ENCODE assay signal across 1 cellular context in genomic region chr16:28087675-28088285, GRCh38.
TF ChIP-seq lines count a peak whose summit lies in the region.

No MANE protein-coding gene starts in this region.

TF ChIP-seq in HCT116, 20 proteins besides CTCF, POLR2A, EP300 and RAD21 (continued from another document):
- TF ChIP-seq, protein P1, sequence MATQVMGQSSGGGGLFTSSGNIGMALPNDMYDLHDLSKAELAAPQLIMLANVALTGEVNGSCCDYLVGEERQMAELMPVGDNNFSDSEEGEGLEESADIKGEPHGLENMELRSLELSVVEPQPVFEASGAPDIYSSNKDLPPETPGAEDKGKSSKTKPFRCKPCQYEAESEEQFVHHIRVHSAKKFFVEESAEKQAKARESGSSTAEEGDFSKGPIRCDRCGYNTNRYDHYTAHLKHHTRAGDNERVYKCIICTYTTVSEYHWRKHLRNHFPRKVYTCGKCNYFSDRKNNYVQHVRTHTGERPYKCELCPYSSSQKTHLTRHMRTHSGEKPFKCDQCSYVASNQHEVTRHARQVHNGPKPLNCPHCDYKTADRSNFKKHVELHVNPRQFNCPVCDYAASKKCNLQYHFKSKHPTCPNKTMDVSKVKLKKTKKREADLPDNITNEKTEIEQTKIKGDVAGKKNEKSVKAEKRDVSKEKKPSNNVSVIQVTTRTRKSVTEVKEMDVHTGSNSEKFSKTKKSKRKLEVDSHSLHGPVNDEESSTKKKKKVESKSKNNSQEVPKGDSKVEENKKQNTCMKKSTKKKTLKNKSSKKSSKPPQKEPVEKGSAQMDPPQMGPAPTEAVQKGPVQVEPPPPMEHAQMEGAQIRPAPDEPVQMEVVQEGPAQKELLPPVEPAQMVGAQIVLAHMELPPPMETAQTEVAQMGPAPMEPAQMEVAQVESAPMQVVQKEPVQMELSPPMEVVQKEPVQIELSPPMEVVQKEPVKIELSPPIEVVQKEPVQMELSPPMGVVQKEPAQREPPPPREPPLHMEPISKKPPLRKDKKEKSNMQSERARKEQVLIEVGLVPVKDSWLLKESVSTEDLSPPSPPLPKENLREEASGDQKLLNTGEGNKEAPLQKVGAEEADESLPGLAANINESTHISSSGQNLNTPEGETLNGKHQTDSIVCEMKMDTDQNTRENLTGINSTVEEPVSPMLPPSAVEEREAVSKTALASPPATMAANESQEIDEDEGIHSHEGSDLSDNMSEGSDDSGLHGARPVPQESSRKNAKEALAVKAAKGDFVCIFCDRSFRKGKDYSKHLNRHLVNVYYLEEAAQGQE (IDR thresholded peaks at IDR 0.05; ENCODE audit: low read depth), result peak; percentile 58
TF ChIP-seq in HCT116: peak in this region for 1.
